Comparison of ENCODE assay signal across 1 cellular context in genomic region chr20:25058797-25059486, GRCh38.
TF ChIP-seq lines count a peak whose summit lies in the region.

No MANE protein-coding gene starts in this region.

TF ChIP-seq in GM23338, 12 proteins besides CTCF, POLR2A, EP300 and RAD21 (continued from another document):
- TF ChIP-seq ZNF462 (CRISPR knock-in tag; IDR thresholded peaks at IDR 0.05) (no peak), ZNF114 (CRISPR knock-in tag; IDR thresholded peaks at IDR 0.05) (no peak), EZH2 (IDR thresholded peaks at IDR 0.05; ENCODE audit: low read depth, unreplicated experiment) (no peak), STAT1 (IDR thresholded peaks at IDR 0.05; ENCODE audit: unreplicated experiment) (no peak), CREB1 (CRISPR knock-in tag; IDR thresholded peaks at IDR 0.05; ENCODE audit: low read depth) (no peak), ETS1 (IDR thresholded peaks at IDR 0.05) (no peak), POLR2AphosphoS5 (IDR thresholded peaks at IDR 0.05; ENCODE audit: low read depth) (no peak), REST (IDR thresholded peaks at IDR 0.05; ENCODE audit: unreplicated experiment) (no peak), ZNF331 (CRISPR knock-in tag; IDR thresholded peaks at IDR 0.05; ENCODE audit: low read depth) (no peak), NANOG (IDR thresholded peaks at IDR 0.05; ENCODE audit: borderline replicate concordance) (no peak), EZH2phosphoT487 (IDR thresholded peaks at IDR 0.05; ENCODE audit: unreplicated experiment) (no peak)
